In genomic region chr4:113633467-113633866, GRCh38 we compare ENCODE assay signal across 15 cellular contexts.
"Had no signal": no experiment of that assay in that cellular context is flagged by ENCODE, and none has a peak within 500 bp of the region (broad histone marks: within the 10 kb centered on the region; RNA-seq: fewer than 3 reads in every experiment).

No MANE protein-coding gene starts in this region.

- H3K4me3 ChIP-seq: cardiac muscle cell, gastrocnemius medialis, mucosa of descending colon, testis, upper lobe of left lung had no signal

- H3K27me3 ChIP-seq: cardiac muscle cell, gastrocnemius medialis, testis, upper lobe of left lung had no signal

- H3K36me3 ChIP-seq: cardiac muscle cell, gastrocnemius medialis, upper lobe of left lung had no signal

- ATAC-seq: activated CD8-positive, alpha-beta T cell treated with anti-CD3 and anti-CD28 coated beads for 36 hours; activated naive CD4-positive, alpha-beta T cell treated with anti-CD3 and anti-CD28 coated beads, Interleukin-2, amount 50 U/mL, for 72 hours; activated T-cell treated with anti-CD3 and anti-CD28 coated beads, Interleukin-2, amount 50 U/mL, for 72 hours; gastrocnemius medialis; mucosa of descending colon; natural killer cell; sciatic nerve; stimulated activated naive CD8-positive, alpha-beta T cell treated with anti-CD3 and anti-CD28 coated beads, Interleukin-15, amount 100 ng/mL, for 72 hours; WTC11 had no signal

- H3K27ac ChIP-seq: cardiac muscle cell, testis, upper lobe of left lung had no signal

- DNase-seq: activated CD4-positive, alpha-beta T cell treated with anti-CD3 and anti-CD28 coated beads for 48 hours; activated CD8-positive, alpha-beta T cell treated with anti-CD3 and anti-CD28 coated beads for 36 hours; activated gamma-delta T cell; activated T-cell treated with anti-CD3 and anti-CD28 coated beads, Interleukin-2, amount 50 U/mL, for 72 hours; erythroblast; gastrocnemius medialis; mucosa of descending colon; natural killer cell; stimulated activated naive CD8-positive, alpha-beta T cell treated with anti-CD3 and anti-CD28 coated beads, Interleukin-15, amount 100 ng/mL, for 72 hours; testis; upper lobe of left lung had no signal

- H3K9me3 ChIP-seq: gastrocnemius medialis, mucosa of descending colon, testis, upper lobe of left lung had no signal
